Comparison of ENCODE assay signal across 3 cellular contexts in genomic region chr16:49884033-49884707, GRCh38.
TF ChIP-seq lines count a peak whose summit lies in the region.

No MANE protein-coding gene starts in this region.

TF ChIP-seq in A549, 52 proteins besides CTCF, POLR2A, EP300 and RAD21:
- TF ChIP-seq BCL3 (IDR thresholded peaks at IDR 0.05), result no peak
- no peak for TF ChIP-seq NR3C1 (IDR thresholded peaks at IDR 0.05)
- TF ChIP-seq ZFP36 (IDR thresholded peaks at IDR 0.05; ENCODE audit: borderline replicate concordance, partially characterized antibody), result no peak
- no peak for TF ChIP-seq HOXA7 (CRISPR knock-in tag; IDR thresholded peaks at IDR 0.05)
- TF ChIP-seq JUN (IDR thresholded peaks at IDR 0.05), result no peak
- no peak for TF ChIP-seq FOSB (CRISPR knock-in tag; IDR thresholded peaks at IDR 0.05)
- no peak for TF ChIP-seq CHD4 (IDR thresholded peaks at IDR 0.05; ENCODE audit: borderline replicate concordance)

TF ChIP-seq in WTC11, 78 proteins besides CTCF, POLR2A, EP300 and RAD21:
- TF ChIP-seq ETV6 (CRISPR knock-in tag; IDR thresholded peaks at IDR 0.05), result no peak
- peak; percentile 97 for TF ChIP-seq GABPB1 (CRISPR knock-in tag; IDR thresholded peaks at IDR 0.05)
TF ChIP-seq in WTC11: peak in this region for 1.

TF ChIP-seq in HepG2, 621 proteins besides CTCF, POLR2A, EP300 and RAD21 (continues in another document):
- 0 out of 2 replicates have a peak, but pooled peaks have one; percentile 35 for TF ChIP-seq JUN (CRISPR knock-in tag; IDR thresholded peaks at IDR 0.05)
- TF ChIP-seq, protein P1, sequence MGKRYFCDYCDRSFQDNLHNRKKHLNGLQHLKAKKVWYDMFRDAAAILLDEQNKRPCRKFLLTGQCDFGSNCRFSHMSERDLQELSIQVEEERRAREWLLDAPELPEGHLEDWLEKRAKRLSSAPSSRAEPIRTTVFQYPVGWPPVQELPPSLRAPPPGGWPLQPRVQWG (CRISPR knock-in tag; IDR thresholded peaks at IDR 0.05; ENCODE audit: borderline replicate concordance, low read depth), result no peak
- no peak for TF ChIP-seq U2AF1 (optimal IDR thresholded peaks at IDR 0.05; ENCODE audit: low read depth, low read length)
- no peak for TF ChIP-seq SIX4 (CRISPR knock-in tag; IDR thresholded peaks at IDR 0.05)
- TF ChIP-seq, protein P2, sequence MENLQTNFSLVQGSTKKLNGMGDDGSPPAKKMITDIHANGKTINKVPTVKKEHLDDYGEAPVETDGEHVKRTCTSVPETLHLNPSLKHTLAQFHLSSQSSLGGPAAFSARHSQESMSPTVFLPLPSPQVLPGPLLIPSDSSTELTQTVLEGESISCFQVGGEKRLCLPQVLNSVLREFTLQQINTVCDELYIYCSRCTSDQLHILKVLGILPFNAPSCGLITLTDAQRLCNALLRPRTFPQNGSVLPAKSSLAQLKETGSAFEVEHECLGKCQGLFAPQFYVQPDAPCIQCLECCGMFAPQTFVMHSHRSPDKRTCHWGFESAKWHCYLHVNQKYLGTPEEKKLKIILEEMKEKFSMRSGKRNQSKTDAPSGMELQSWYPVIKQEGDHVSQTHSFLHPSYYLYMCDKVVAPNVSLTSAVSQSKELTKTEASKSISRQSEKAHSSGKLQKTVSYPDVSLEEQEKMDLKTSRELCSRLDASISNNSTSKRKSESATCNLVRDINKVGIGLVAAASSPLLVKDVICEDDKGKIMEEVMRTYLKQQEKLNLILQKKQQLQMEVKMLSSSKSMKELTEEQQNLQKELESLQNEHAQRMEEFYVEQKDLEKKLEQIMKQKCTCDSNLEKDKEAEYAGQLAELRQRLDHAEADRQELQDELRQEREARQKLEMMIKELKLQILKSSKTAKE (CRISPR knock-in tag; IDR thresholded peaks at IDR 0.05; ENCODE audit: borderline replicate concordance), result no peak
- TF ChIP-seq ZNF230 (CRISPR knock-in tag; IDR thresholded peaks at IDR 0.05), result 0 out of 2 replicates have a peak, but pooled peaks have one; percentile 55
- TF ChIP-seq ZSCAN21 (CRISPR knock-in tag; IDR thresholded peaks at IDR 0.05; ENCODE audit: borderline replicate concordance), result no peak
- peak; percentile 27; the same call in 1 of the 2 replicates for TF ChIP-seq NR2F2 (IDR thresholded peaks at IDR 0.05; ENCODE audit: borderline replicate concordance, low read depth)
- TF ChIP-seq ZFP36L2 (CRISPR knock-in tag; IDR thresholded peaks at IDR 0.05), result no peak
- peak; percentile 72 for TF ChIP-seq SOX5 (CRISPR knock-in tag; IDR thresholded peaks at IDR 0.05; ENCODE audit: borderline replicate concordance)
- TF ChIP-seq ASH2L (IDR thresholded peaks at IDR 0.05; ENCODE audit: insufficient read length, low read depth, low read length), result no peak
- TF ChIP-seq CREBL2 (CRISPR knock-in tag; IDR thresholded peaks at IDR 0.05; ENCODE audit: borderline replicate concordance), result no peak
- peak; percentile 64; the same call in 1 of the 2 replicates for TF ChIP-seq SALL1 (CRISPR knock-in tag; IDR thresholded peaks at IDR 0.05)
- TF ChIP-seq SCMH1 (CRISPR knock-in tag; IDR thresholded peaks at IDR 0.05; ENCODE audit: borderline replicate concordance), result no peak
- no peak for TF ChIP-seq PLRG1 (conservative IDR thresholded peaks at IDR 0.05)
- no peak for TF ChIP-seq ZNF414 (CRISPR knock-in tag; IDR thresholded peaks at IDR 0.05)
- no peak for TF ChIP-seq PREB (CRISPR knock-in tag; IDR thresholded peaks at IDR 0.05)
- no peak for TF ChIP-seq GABPA (IDR thresholded peaks at IDR 0.05; ENCODE audit: low read depth, low read length)
- TF ChIP-seq GABPA (CRISPR knock-in tag; IDR thresholded peaks at IDR 0.05; ENCODE audit: low read depth), result peak; percentile 73
- 0 out of 2 replicates have a peak, but pooled peaks have one; percentile 31 for TF ChIP-seq ARNT2 (CRISPR knock-in tag; IDR thresholded peaks at IDR 0.05; ENCODE audit: low read depth)
- TF ChIP-seq PRMT3 (CRISPR knock-in tag; IDR thresholded peaks at IDR 0.05; ENCODE audit: borderline replicate concordance, low read depth), result no peak
- TF ChIP-seq, protein P3, sequence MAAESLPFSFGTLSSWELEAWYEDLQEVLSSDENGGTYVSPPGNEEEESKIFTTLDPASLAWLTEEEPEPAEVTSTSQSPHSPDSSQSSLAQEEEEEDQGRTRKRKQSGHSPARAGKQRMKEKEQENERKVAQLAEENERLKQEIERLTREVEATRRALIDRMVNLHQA (CRISPR knock-in tag; IDR thresholded peaks at IDR 0.05), result no peak
- TF ChIP-seq ZNF703 (CRISPR knock-in tag; IDR thresholded peaks at IDR 0.05; ENCODE audit: borderline replicate concordance), result no peak
- TF ChIP-seq PPARG (CRISPR knock-in tag; conservative IDR thresholded peaks at IDR 0.05), result 0 out of 2 replicates have a peak, but pooled peaks have one; percentile 37
- TF ChIP-seq ZNF713 (CRISPR knock-in tag; IDR thresholded peaks at IDR 0.05), result no peak
- no peak for TF ChIP-seq ZNF33A (CRISPR knock-in tag; IDR thresholded peaks at IDR 0.05; ENCODE audit: borderline replicate concordance)
- no peak for TF ChIP-seq E2F1 (CRISPR knock-in tag; IDR thresholded peaks at IDR 0.05)
- TF ChIP-seq PCBP1 (IDR thresholded peaks at IDR 0.05; ENCODE audit: borderline replicate concordance, low read depth, low read length), result no peak
- no peak for TF ChIP-seq CREB1 (IDR thresholded peaks at IDR 0.05)
- TF ChIP-seq CREB1 (CRISPR knock-in tag; IDR thresholded peaks at IDR 0.05), result no peak
- peak; percentile 55 for TF ChIP-seq THAP11 (CRISPR knock-in tag; IDR thresholded peaks at IDR 0.05)
- no peak for TF ChIP-seq ISX (CRISPR knock-in tag; conservative IDR thresholded peaks at IDR 0.05)
- TF ChIP-seq ELF1 (CRISPR knock-in tag; IDR thresholded peaks at IDR 0.05), result no peak
- no peak for TF ChIP-seq KDM4B (CRISPR knock-in tag; IDR thresholded peaks at IDR 0.05)
- TF ChIP-seq, protein P4, sequence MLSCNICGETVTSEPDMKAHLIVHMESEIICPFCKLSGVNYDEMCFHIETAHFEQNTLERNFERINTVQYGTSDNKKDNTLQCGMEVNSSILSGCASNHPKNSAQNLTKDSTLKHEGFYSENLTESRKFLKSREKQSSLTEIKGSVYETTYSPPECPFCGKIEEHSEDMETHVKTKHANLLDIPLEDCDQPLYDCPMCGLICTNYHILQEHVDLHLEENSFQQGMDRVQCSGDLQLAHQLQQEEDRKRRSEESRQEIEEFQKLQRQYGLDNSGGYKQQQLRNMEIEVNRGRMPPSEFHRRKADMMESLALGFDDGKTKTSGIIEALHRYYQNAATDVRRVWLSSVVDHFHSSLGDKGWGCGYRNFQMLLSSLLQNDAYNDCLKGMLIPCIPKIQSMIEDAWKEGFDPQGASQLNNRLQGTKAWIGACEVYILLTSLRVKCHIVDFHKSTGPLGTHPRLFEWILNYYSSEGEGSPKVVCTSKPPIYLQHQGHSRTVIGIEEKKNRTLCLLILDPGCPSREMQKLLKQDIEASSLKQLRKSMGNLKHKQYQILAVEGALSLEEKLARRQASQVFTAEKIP (CRISPR knock-in tag; IDR thresholded peaks at IDR 0.05; ENCODE audit: borderline replicate concordance), result no peak
- TF ChIP-seq FOXK2 (IDR thresholded peaks at IDR 0.05), result no peak
- no peak for TF ChIP-seq HOXA7 (CRISPR knock-in tag; IDR thresholded peaks at IDR 0.05)
- no peak for TF ChIP-seq ZBTB1 (CRISPR knock-in tag; IDR thresholded peaks at IDR 0.05; ENCODE audit: borderline replicate concordance)
- TF ChIP-seq SMAD9 (CRISPR knock-in tag; IDR thresholded peaks at IDR 0.05), result no peak
- no peak for TF ChIP-seq ZNF282 (IDR thresholded peaks at IDR 0.05; ENCODE audit: partially characterized antibody)
- TF ChIP-seq ZNF276 (CRISPR knock-in tag; IDR thresholded peaks at IDR 0.05; ENCODE audit: low read depth), result no peak
- TF ChIP-seq, protein P5, sequence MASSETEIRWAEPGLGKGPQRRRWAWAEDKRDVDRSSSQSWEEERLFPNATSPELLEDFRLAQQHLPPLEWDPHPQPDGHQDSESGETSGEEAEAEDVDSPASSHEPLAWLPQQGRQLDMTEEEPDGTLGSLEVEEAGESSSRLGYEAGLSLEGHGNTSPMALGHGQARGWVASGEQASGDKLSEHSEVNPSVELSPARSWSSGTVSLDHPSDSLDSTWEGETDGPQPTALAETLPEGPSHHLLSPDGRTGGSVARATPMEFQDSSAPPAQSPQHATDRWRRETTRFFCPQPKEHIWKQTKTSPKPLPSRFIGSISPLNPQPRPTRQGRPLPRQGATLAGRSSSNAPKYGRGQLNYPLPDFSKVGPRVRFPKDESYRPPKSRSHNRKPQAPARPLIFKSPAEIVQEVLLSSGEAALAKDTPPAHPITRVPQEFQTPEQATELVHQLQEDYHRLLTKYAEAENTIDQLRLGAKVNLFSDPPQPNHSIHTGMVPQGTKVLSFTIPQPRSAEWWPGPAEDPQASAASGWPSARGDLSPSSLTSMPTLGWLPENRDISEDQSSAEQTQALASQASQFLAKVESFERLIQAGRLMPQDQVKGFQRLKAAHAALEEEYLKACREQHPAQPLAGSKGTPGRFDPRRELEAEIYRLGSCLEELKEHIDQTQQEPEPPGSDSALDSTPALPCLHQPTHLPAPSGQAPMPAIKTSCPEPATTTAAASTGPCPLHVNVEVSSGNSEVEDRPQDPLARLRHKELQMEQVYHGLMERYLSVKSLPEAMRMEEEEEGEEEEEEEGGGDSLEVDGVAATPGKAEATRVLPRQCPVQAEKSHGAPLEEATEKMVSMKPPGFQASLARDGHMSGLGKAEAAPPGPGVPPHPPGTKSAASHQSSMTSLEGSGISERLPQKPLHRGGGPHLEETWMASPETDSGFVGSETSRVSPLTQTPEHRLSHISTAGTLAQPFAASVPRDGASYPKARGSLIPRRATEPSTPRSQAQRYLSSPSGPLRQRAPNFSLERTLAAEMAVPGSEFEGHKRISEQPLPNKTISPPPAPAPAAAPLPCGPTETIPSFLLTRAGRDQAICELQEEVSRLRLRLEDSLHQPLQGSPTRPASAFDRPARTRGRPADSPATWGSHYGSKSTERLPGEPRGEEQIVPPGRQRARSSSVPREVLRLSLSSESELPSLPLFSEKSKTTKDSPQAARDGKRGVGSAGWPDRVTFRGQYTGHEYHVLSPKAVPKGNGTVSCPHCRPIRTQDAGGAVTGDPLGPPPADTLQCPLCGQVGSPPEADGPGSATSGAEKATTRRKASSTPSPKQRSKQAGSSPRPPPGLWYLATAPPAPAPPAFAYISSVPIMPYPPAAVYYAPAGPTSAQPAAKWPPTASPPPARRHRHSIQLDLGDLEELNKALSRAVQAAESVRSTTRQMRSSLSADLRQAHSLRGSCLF (CRISPR knock-in tag; IDR thresholded peaks at IDR 0.05; ENCODE audit: borderline replicate concordance), result no peak
- TF ChIP-seq, protein P6, sequence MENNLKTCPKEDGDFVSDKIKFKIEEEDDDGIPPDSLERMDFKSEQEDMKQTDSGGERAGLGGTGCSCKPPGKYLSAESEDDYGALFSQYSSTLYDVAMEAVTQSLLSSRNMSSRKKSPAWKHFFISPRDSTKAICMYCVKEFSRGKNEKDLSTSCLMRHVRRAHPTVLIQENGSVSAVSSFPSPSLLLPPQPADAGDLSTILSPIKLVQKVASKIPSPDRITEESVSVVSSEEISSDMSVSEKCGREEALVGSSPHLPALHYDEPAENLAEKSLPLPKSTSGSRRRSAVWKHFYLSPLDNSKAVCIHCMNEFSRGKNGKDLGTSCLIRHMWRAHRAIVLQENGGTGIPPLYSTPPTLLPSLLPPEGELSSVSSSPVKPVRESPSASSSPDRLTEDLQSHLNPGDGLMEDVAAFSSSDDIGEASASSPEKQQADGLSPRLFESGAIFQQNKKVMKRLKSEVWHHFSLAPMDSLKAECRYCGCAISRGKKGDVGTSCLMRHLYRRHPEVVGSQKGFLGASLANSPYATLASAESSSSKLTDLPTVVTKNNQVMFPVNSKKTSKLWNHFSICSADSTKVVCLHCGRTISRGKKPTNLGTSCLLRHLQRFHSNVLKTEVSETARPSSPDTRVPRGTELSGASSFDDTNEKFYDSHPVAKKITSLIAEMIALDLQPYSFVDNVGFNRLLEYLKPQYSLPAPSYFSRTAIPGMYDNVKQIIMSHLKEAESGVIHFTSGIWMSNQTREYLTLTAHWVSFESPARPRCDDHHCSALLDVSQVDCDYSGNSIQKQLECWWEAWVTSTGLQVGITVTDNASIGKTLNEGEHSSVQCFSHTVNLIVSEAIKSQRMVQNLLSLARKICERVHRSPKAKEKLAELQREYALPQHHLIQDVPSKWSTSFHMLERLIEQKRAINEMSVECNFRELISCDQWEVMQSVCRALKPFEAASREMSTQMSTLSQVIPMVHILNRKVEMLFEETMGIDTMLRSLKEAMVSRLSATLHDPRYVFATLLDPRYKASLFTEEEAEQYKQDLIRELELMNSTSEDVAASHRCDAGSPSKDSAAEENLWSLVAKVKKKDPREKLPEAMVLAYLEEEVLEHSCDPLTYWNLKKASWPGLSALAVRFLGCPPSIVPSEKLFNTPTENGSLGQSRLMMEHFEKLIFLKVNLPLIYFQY (CRISPR knock-in tag; IDR thresholded peaks at IDR 0.05; ENCODE audit: borderline replicate concordance), result no peak
- TF ChIP-seq TCF7L2 (IDR thresholded peaks at IDR 0.05; ENCODE audit: low read depth, low read length), result no peak
